ENCODE assay signal across 22 cellular contexts in the genomic region with DNA sequence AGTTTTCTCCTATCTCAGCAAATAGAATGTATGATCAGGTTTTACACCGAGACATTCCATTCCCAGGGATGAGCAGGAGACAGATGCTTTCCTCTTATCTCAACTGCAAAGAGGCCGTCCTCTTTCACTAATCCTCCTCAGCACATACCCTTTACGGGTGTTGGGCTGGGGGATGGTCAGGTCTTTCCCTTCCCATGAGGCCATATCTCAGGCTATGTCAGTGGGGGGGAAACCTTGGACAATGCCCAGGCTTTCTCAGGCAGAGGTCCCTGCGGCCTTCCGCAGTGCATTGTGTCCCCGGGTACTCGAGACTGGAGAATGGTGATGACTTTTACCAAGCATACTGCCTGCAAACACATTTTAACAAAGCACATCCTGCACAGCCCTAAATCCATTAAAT. TPM values are rescaled to one million over a fixed set of nuclear protein-coding genes. Genes with fewer than 3 reads are reported as not detected.
"Had no signal": no experiment of that assay in that cellular context is flagged by ENCODE, and none has a peak within 500 bp of the region (broad histone marks: within the 10 kb centered on the region; RNA-seq: fewer than 3 reads in every experiment).

No MANE protein-coding gene starts in this region.

RNA-seq across cellular contexts. Expression of gene ERVV-1, which starts 14.6 kb away (rescaled TPM):
- total RNA-seq: cerebellum; endothelial cell of umbilical vein; epithelial cell of proximal tubule; esophagus muscularis mucosa; fibroblast of lung; foreskin keratinocyte; gastroesophageal sphincter; kidney; left lobe of liver; liver; lung; mucosa of gallbladder; naive thymus-derived CD4-positive, alpha-beta T cell; occipital lobe; ovary; psoas muscle; renal cortical epithelial cell; right cardiac atrium; thoracic aorta; tibial nerve; upper lobe of left lung had no signal
- polyA plus RNA-seq: endothelial cell of umbilical vein; foreskin keratinocyte; liver; lung; naive thymus-derived CD4-positive, alpha-beta T cell; ovary; right cardiac atrium had no signal

RNA-seq across cellular contexts. Expression of gene ERVV-2, which starts 16.2 kb away (rescaled TPM):
- total RNA-seq: cerebellum; endothelial cell of umbilical vein; epithelial cell of proximal tubule; esophagus muscularis mucosa; fibroblast of lung; foreskin keratinocyte; gastroesophageal sphincter; heart right ventricle; kidney; left lobe of liver; liver; lung; mucosa of gallbladder; naive thymus-derived CD4-positive, alpha-beta T cell; occipital lobe; ovary; psoas muscle; right cardiac atrium; thoracic aorta; tibial nerve; upper lobe of left lung had no signal
- polyA plus RNA-seq: endothelial cell of umbilical vein; fibroblast of lung; foreskin keratinocyte; heart right ventricle; liver; lung; naive thymus-derived CD4-positive, alpha-beta T cell; ovary; psoas muscle; right cardiac atrium had no signal
